In the genomic region with DNA sequence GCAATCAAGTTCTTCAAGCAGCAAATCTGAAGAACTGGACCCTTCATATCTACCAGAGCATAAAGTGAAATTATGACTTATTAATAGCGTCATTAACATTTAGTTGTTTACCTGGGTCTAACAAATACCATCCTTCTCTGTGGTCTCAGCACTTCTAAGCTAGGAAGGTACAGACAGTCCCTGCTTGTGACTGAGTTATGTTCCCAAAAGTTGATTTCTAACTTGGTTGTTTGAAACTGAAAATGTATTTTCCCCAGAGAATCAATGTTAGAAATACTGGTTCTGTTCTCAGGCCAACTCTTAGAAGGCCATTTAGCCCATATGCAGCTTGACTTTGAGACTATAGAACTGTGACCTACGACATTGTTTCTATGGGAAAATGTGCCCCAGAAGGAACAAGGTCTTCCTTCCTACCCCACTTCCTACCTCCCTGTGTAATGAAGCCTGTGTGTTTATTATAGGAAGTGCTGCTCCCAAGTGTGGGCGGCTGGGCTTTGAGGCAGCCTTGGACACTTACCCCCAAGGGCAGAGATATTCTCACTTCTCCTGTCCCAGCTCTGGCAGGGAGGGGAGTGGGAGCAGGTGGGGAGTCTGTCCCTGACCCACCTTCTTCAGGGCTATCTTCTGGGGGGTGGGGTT, we compare ENCODE assay signal across 9 cellular contexts. TPM values are rescaled to one million over a fixed set of nuclear protein-coding genes. Genes with fewer than 3 reads are reported as not detected.
A peak's percentile ranks its signal among the peaks of the same experiment; 100 is the strongest.
DNase-seq lines count a peak whose midpoint lies in the region; ATAC-seq and TF ChIP-seq lines count a peak whose summit lies in the region.
"Had no signal": no experiment of that assay in that cellular context is flagged by ENCODE, and none has a peak within 500 bp of the region (broad histone marks: within the 10 kb centered on the region; RNA-seq: fewer than 3 reads in every experiment).

No MANE protein-coding gene starts in this region.

- no peak overlapping the region for H3K4me3 ChIP-seq in colonic mucosa
- H3K4me3 ChIP-seq: cardiac muscle cell had no signal

- in situ Hi-C loops in G401 (cut with HindIII; ENCODE audit: low sequenced_read_pairs), result no loop called here

- TF ChIP-seq CTCF in colonic mucosa (IDR thresholded peaks at IDR 0.05), result no peak

- H3K9ac ChIP-seq in colonic mucosa (ENCODE audit: low read depth in 2 of 2, low read length in 2 of 2), result no peak overlapping the region

- no peaks in the 10 kb centered on the region for H3K27me3 ChIP-seq in colonic mucosa
- H3K27me3 ChIP-seq: cardiac muscle cell had no signal

- no peaks in the 10 kb centered on the region for H3K36me3 Mint-ChIP-seq in effector memory CD8-positive, alpha-beta T cell (ENCODE audit: insufficient read depth)

- H3K27me3 Mint-ChIP-seq in effector memory CD8-positive, alpha-beta T cell, result no peaks in the 10 kb centered on the region

- H3K36me3 ChIP-seq in colonic mucosa, result no peaks in the 10 kb centered on the region
- H3K36me3 ChIP-seq: cardiac muscle cell had no signal

- DNase-seq in left ventricle myocardium superior (no peak), colonic mucosa (no peak), G401 (ENCODE audit: low spot score) (no peak)
- DNase-seq in activated CD4-positive, CD25-positive, alpha-beta regulatory T cell treated with anti-CD3 and anti-CD28 coated beads, Interleukin-2, amount 50 U/mL, for 72 hours, result no peak
- DNase-seq in effector memory CD8-positive, alpha-beta T cell, result no peak

- H3K9me3 ChIP-seq in colonic mucosa, result no peaks in the 10 kb centered on the region

- peaks cover 4 to 17% of the 10 kb centered on the region in 2 donors for H3K4me1 Mint-ChIP-seq in effector memory CD8-positive, alpha-beta T cell (ENCODE audit: low read depth in 2 of 2)

- no peaks in the 10 kb centered on the region for H3K9me3 Mint-ChIP-seq in effector memory CD8-positive, alpha-beta T cell

- H3K27ac Mint-ChIP-seq in effector memory CD8-positive, alpha-beta T cell, result peak overlapping the region in 1 of 2 donors; percentile 51

- no peak overlapping the region for H3K27ac ChIP-seq in colonic mucosa
- H3K27ac ChIP-seq: cardiac muscle cell had no signal

- ATAC-seq in GM18508 (IDR thresholded peaks at IDR 0.05; ENCODE audit: insufficient read depth, unreplicated experiment) (peak; percentile 27), GM21515 (IDR thresholded peaks at IDR 0.05; ENCODE audit: unreplicated experiment) (peak; percentile 24), HG03442 (IDR thresholded peaks at IDR 0.05; ENCODE audit: unreplicated experiment) (peak; percentile 34), left ventricle myocardium superior (peak; percentile 53)
- no peak for ATAC-seq in effector memory CD8-positive, alpha-beta T cell (replicated peaks)

- peak overlapping the region in 1 of 2 donors; percentile 35 for H3K4me3 Mint-ChIP-seq in effector memory CD8-positive, alpha-beta T cell

- intact Hi-C loops in left ventricle myocardium superior (cut with micrococcal nuclease), result no loop called here
- intact Hi-C loops in colonic mucosa (cut with DNase I), result no loop called here

- H3K4me1 ChIP-seq in colonic mucosa, result no peaks in the 10 kb centered on the region

RNA-seq across cellular contexts. Expression of gene MAPK6, which starts 12.2 kb away (rescaled TPM):
- total RNA-seq in left ventricle myocardium superior, result 17.9 TPM
- total RNA-seq in colonic mucosa, result 10 to 100 TPM; 47.5 to 71.9 TPM
- total RNA-seq in G401 (2014; rRNA removed; shearing (Covaris generic)), result 51.4 and 70.7 TPM in 2 replicates

RNA-seq across cellular contexts. Expression of gene LEO1, which starts 35.2 kb away (rescaled TPM):
- total RNA-seq in left ventricle myocardium superior (9.0 TPM), colonic mucosa (10 to 100 TPM; 23.6 to 29.3 TPM)
- total RNA-seq in G401 (2014; rRNA removed; shearing (Covaris generic)), result 32.9 and 48.7 TPM in 2 replicates
